In the genomic region with DNA sequence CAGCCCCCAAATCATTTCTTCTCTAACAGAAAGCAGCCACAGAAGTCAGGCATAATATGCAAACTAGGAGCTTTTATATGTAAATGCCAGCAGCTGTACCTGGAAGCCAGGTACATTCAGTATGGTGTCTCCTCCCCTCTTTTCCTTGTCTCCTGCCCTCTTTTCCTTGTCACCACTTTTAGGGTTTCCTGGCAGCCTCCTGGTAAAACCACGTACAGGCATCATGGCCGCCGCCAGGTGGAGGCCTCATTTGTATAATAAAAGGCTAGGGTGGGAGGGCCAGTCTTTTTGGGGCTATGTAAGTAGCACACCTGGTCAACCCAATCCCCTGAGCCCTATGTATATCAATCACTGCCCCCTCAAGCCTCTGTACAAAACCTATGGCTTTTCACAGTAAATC, we compare ENCODE assay signal across 1 cellular context.
TF ChIP-seq lines count a peak whose summit lies in the region.

No MANE protein-coding gene starts in this region.

TF ChIP-seq in SK-N-SH, 30 proteins besides CTCF, POLR2A, EP300 and RAD21 (continued from another document):
- TF ChIP-seq ZBTB33 (IDR thresholded peaks at IDR 0.05; ENCODE audit: borderline replicate concordance, low read depth), result no peak
